Comparison of ENCODE assay signal across 1 cellular context in the genomic region with DNA sequence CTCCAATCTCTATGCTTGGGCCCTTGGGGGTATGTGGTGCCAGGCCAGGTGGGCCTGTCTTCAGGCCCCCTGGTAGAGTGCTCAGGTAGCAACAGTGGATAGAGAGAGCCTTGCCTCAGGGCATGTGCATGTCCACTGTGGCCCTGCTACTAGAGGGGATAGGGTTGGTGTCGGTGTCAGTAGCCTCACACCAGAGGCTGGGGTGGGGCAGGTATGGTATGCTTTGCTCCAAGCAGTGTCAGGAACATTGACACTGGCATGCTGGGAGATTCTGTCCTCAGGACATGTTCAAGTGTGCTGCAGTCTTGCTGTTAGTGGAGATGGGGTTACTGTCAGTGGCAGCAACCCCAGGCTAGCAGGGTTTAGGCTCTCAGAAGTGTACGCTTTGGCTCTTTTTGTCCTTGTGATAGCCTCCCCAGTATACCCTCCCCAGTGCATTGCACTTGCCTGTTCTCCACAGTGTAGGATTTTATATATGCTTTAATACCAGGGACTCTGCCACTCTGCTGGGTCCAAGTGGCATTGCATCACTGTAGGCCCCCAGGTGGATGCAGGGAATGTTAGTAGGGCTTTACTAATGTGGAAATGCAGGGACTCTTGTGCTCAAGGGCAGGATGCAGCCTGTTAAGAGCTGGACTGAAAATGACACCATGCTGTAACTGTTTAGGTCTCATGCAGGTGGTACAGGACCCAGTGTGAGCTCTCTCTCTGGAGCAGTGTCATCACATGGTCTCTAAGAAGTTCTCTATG.
TF ChIP-seq lines count a peak whose summit lies in the region.

No MANE protein-coding gene starts in this region.

TF ChIP-seq in GM23338, 12 proteins besides CTCF, POLR2A, EP300 and RAD21:
- TF ChIP-seq, protein P1, sequence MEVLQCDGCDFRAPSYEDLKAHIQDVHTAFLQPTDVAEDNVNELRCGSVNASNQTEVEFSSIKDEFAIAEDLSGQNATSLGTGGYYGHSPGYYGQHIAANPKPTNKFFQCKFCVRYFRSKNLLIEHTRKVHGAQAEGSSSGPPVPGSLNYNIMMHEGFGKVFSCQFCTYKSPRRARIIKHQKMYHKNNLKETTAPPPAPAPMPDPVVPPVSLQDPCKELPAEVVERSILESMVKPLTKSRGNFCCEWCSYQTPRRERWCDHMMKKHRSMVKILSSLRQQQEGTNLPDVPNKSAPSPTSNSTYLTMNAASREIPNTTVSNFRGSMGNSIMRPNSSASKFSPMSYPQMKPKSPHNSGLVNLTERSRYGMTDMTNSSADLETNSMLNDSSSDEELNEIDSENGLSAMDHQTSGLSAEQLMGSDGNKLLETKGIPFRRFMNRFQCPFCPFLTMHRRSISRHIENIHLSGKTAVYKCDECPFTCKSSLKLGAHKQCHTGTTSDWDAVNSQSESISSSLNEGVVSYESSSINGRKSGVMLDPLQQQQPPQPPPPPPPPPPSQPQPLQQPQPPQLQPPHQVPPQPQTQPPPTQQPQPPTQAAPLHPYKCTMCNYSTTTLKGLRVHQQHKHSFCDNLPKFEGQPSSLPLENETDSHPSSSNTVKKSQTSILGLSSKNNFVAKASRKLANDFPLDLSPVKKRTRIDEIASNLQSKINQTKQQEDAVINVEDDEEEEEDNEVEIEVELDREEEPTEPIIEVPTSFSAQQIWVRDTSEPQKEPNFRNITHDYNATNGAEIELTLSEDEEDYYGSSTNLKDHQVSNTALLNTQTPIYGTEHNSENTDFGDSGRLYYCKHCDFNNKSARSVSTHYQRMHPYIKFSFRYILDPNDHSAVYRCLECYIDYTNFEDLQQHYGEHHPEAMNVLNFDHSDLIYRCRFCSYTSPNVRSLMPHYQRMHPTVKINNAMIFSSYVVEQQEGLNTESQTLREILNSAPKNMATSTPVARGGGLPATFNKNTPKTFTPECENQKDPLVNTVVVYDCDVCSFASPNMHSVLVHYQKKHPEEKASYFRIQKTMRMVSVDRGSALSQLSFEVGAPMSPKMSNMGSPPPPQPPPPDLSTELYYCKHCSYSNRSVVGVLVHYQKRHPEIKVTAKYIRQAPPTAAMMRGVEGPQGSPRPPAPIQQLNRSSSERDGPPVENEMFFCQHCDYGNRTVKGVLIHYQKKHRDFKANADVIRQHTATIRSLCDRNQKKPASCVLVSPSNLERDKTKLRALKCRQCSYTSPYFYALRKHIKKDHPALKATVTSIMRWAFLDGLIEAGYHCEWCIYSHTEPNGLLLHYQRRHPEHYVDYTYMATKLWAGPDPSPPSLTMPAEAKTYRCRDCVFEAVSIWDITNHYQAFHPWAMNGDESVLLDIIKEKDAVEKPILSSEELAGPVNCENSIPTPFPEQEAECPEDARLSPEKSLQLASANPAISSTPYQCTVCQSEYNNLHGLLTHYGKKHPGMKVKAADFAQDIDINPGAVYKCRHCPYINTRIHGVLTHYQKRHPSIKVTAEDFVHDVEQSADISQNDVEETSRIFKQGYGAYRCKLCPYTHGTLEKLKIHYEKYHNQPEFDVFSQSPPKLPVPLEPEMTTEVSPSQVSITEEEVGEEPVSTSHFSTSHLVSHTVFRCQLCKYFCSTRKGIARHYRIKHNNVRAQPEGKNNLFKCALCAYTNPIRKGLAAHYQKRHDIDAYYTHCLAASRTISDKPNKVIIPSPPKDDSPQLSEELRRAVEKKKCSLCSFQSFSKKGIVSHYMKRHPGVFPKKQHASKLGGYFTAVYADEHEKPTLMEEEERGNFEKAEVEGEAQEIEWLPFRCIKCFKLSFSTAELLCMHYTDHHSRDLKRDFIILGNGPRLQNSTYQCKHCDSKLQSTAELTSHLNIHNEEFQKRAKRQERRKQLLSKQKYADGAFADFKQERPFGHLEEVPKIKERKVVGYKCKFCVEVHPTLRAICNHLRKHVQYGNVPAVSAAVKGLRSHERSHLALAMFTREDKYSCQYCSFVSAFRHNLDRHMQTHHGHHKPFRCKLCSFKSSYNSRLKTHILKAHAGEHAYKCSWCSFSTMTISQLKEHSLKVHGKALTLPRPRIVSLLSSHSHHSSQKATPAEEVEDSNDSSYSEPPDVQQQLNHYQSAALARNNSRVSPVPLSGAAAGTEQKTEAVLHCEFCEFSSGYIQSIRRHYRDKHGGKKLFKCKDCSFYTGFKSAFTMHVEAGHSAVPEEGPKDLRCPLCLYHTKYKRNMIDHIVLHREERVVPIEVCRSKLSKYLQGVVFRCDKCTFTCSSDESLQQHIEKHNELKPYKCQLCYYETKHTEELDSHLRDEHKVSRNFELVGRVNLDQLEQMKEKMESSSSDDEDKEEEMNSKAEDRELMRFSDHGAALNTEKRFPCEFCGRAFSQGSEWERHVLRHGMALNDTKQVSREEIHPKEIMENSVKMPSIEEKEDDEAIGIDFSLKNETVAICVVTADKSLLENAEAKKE (CRISPR knock-in tag; IDR thresholded peaks at IDR 0.05), result no peak
- TF ChIP-seq STAT1 (IDR thresholded peaks at IDR 0.05; ENCODE audit: unreplicated experiment) (no peak), JUNB (IDR thresholded peaks at IDR 0.05; ENCODE audit: unreplicated experiment) (no peak), EZH2phosphoT487 (IDR thresholded peaks at IDR 0.05; ENCODE audit: unreplicated experiment) (no peak), ZNF114 (CRISPR knock-in tag; IDR thresholded peaks at IDR 0.05) (no peak), EZH2 (IDR thresholded peaks at IDR 0.05; ENCODE audit: low read depth, unreplicated experiment) (no peak), CREB1 (CRISPR knock-in tag; IDR thresholded peaks at IDR 0.05; ENCODE audit: low read depth) (no peak), POLR2AphosphoS5 (IDR thresholded peaks at IDR 0.05; ENCODE audit: low read depth) (no peak), NANOG (IDR thresholded peaks at IDR 0.05; ENCODE audit: borderline replicate concordance) (no peak), ZNF331 (CRISPR knock-in tag; IDR thresholded peaks at IDR 0.05; ENCODE audit: low read depth) (no peak)
- TF ChIP-seq, protein P2, sequence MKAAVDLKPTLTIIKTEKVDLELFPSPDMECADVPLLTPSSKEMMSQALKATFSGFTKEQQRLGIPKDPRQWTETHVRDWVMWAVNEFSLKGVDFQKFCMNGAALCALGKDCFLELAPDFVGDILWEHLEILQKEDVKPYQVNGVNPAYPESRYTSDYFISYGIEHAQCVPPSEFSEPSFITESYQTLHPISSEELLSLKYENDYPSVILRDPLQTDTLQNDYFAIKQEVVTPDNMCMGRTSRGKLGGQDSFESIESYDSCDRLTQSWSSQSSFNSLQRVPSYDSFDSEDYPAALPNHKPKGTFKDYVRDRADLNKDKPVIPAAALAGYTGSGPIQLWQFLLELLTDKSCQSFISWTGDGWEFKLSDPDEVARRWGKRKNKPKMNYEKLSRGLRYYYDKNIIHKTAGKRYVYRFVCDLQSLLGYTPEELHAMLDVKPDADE (IDR thresholded peaks at IDR 0.05), result no peak
- TF ChIP-seq, protein P3, sequence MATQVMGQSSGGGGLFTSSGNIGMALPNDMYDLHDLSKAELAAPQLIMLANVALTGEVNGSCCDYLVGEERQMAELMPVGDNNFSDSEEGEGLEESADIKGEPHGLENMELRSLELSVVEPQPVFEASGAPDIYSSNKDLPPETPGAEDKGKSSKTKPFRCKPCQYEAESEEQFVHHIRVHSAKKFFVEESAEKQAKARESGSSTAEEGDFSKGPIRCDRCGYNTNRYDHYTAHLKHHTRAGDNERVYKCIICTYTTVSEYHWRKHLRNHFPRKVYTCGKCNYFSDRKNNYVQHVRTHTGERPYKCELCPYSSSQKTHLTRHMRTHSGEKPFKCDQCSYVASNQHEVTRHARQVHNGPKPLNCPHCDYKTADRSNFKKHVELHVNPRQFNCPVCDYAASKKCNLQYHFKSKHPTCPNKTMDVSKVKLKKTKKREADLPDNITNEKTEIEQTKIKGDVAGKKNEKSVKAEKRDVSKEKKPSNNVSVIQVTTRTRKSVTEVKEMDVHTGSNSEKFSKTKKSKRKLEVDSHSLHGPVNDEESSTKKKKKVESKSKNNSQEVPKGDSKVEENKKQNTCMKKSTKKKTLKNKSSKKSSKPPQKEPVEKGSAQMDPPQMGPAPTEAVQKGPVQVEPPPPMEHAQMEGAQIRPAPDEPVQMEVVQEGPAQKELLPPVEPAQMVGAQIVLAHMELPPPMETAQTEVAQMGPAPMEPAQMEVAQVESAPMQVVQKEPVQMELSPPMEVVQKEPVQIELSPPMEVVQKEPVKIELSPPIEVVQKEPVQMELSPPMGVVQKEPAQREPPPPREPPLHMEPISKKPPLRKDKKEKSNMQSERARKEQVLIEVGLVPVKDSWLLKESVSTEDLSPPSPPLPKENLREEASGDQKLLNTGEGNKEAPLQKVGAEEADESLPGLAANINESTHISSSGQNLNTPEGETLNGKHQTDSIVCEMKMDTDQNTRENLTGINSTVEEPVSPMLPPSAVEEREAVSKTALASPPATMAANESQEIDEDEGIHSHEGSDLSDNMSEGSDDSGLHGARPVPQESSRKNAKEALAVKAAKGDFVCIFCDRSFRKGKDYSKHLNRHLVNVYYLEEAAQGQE (IDR thresholded peaks at IDR 0.05; ENCODE audit: unreplicated experiment), result no peak
